In genomic region chr11:34650528-34650927, GRCh38 we compare ENCODE assay signal across 8 cellular contexts. TPM values are rescaled to one million over a fixed set of nuclear protein-coding genes. Genes with fewer than 3 reads are reported as not detected.
A peak's percentile ranks its signal among the peaks of the same experiment; 100 is the strongest.
DNase-seq lines count a peak whose midpoint lies in the region; ATAC-seq, FAIRE-seq and TF ChIP-seq lines count a peak whose summit lies in the region.

No MANE protein-coding gene starts in this region.

- H3K27ac ChIP-seq in upper lobe of left lung (peak overlapping the region in 3 of 4 donors; percentile 47 to 58 (median 57)), colonic mucosa (no peak overlapping the region)

- no peak for TF ChIP-seq EP300 in upper lobe of left lung (IDR thresholded peaks at IDR 0.05)

- CTCF ChIA-PET in activated CD8-positive, alpha-beta T cell treated with anti-CD3 and anti-CD28 coated beads, Interleukin-2, amount 10 ng/mL, durations not matched to agents 7 days and 5 days (lab: Charles Lee) = interaction anchor here (0.7 to 1.4 kb wide), 3 partner anchors 10 to 241 kb away, joined by 3 to 4 read pairs (median 3); no protein-coding TSS in a partner anchor

- peak; percentile 87 for DNase-seq in activated CD8-positive, alpha-beta T cell treated with anti-CD3 and anti-CD28 coated beads, Interleukin-2, amount 10 ng/mL, durations not matched to agents 7 days and 5 days
- peak; percentile 79 for DNase-seq in iris pigment epithelial cell (ENCODE audit: low read depth)
- peak in 1 of 2 donors; percentile 72 for DNase-seq in upper lobe of left lung
- DNase-seq in RCC 7860 (ENCODE audit: low spot score) = no peak
- no peak for DNase-seq in colonic mucosa
- no peak for DNase-seq in HFFc6

- H3K9ac ChIP-seq in colonic mucosa (ENCODE audit: low read depth in 2 of 2, low read length in 2 of 2) = no peak overlapping the region

- intact Hi-C loops in colonic mucosa (cut with DNase I) = no loop called here

- ATAC-seq in GM19328 (IDR thresholded peaks at IDR 0.05; ENCODE audit: unreplicated experiment) = peak; percentile 80
- ATAC-seq in HG03378 (IDR thresholded peaks at IDR 0.05; ENCODE audit: unreplicated experiment) = peak; percentile 93
- ATAC-seq in activated CD8-positive, alpha-beta T cell treated with anti-CD3 and anti-CD28 coated beads, Interleukin-2, amount 10 ng/mL, durations not matched to agents 7 days and 5 days = peak; percentile 95
- ATAC-seq in upper lobe of left lung (ENCODE audit: low FRiP score in 2 of 2) = peak in 1 of 2 donors; percentile 20

- H3K36me3 ChIP-seq in upper lobe of left lung = peaks cover 0 to 4% (median 2%) of the 10 kb centered on the region in 4 donors
- H3K36me3 ChIP-seq in colonic mucosa = no peaks in the 10 kb centered on the region

- no peak for FAIRE-seq in RCC 7860 (lab: Jason Lieb, UNC)

- POLR2A ChIA-PET in activated CD8-positive, alpha-beta T cell treated with anti-CD3 and anti-CD28 coated beads, Interleukin-2, amount 10 ng/mL, durations not matched to agents 7 days and 5 days (lab: Charles Lee) = interaction anchor here (1.0 kb wide), 1 partner anchor 265 kb away, joined by 5 read pairs; no protein-coding TSS in a partner anchor

- H3K4me1 ChIP-seq in upper lobe of left lung (peaks cover 14 to 51% (median 31%) of the 10 kb centered on the region in 4 donors), colonic mucosa (peaks cover 7% of the 10 kb centered on the region)

- no peaks in the 10 kb centered on the region for H3K27me3 ChIP-seq in upper lobe of left lung
- no peaks in the 10 kb centered on the region for H3K27me3 ChIP-seq in colonic mucosa

- TF ChIP-seq POLR2A in upper lobe of left lung (IDR thresholded peaks at IDR 0.05) = no peak

- H3K27me3 Mint-ChIP-seq in activated CD8-positive, alpha-beta T cell treated with anti-CD3 and anti-CD28 coated beads, Interleukin-2, amount 10 ng/mL, durations not matched to agents 7 days and 5 days (ENCODE audit: low read depth) = peaks cover 61% of the 10 kb centered on the region
- H3K27me3 Mint-ChIP-seq in HFFc6 (ENCODE audit: insufficient read depth) = peaks cover 2% of the 10 kb centered on the region; the same call in 1 of the 2 replicates

- H3K9me3 ChIP-seq in upper lobe of left lung (no peaks in the 10 kb centered on the region), colonic mucosa (no peaks in the 10 kb centered on the region)

- peaks cover 20% of the 10 kb centered on the region for H3K4me1 Mint-ChIP-seq in activated CD8-positive, alpha-beta T cell treated with anti-CD3 and anti-CD28 coated beads, Interleukin-2, amount 10 ng/mL, durations not matched to agents 7 days and 5 days (ENCODE audit: low read depth)
- H3K4me1 Mint-ChIP-seq in HFFc6 (ENCODE audit: low read depth) = peaks cover 74% of the 10 kb centered on the region

- no peaks in the 10 kb centered on the region for H3K36me3 Mint-ChIP-seq in activated CD8-positive, alpha-beta T cell treated with anti-CD3 and anti-CD28 coated beads, Interleukin-2, amount 10 ng/mL, durations not matched to agents 7 days and 5 days (ENCODE audit: low read depth)
- H3K36me3 Mint-ChIP-seq in HFFc6 (ENCODE audit: low read depth) = peaks cover 6% of the 10 kb centered on the region

- H3K4me3 Mint-ChIP-seq in activated CD8-positive, alpha-beta T cell treated with anti-CD3 and anti-CD28 coated beads, Interleukin-2, amount 10 ng/mL, durations not matched to agents 7 days and 5 days = peak overlapping the region; percentile 32
- H3K4me3 Mint-ChIP-seq in HFFc6 = no peak overlapping the region

- no peaks in the 10 kb centered on the region for H3K9me3 Mint-ChIP-seq in activated CD8-positive, alpha-beta T cell treated with anti-CD3 and anti-CD28 coated beads, Interleukin-2, amount 10 ng/mL, durations not matched to agents 7 days and 5 days (ENCODE audit: insufficient read depth)
- no peaks in the 10 kb centered on the region for H3K9me3 Mint-ChIP-seq in HFFc6

- peak overlapping the region; percentile 67 for H3K27ac Mint-ChIP-seq in activated CD8-positive, alpha-beta T cell treated with anti-CD3 and anti-CD28 coated beads, Interleukin-2, amount 10 ng/mL, durations not matched to agents 7 days and 5 days
- no peak overlapping the region for H3K27ac Mint-ChIP-seq in HFFc6

- 22 to 36% methylated on average over 6 of the region's 6 CpGs for WGBS in upper lobe of left lung, 2 donors

- H3K4me3 ChIP-seq in upper lobe of left lung (no peak overlapping the region), colonic mucosa (no peak overlapping the region)

- no peak for TF ChIP-seq CTCF in upper lobe of left lung (IDR thresholded peaks at IDR 0.05)
- TF ChIP-seq CTCF in colonic mucosa (IDR thresholded peaks at IDR 0.05) = no peak
- no peak for TF ChIP-seq CTCF in HFFc6 (IDR thresholded peaks at IDR 0.05)

RNA-seq across cellular contexts. Expression of gene EHF, which starts 29.6 kb away (rescaled TPM):
- total RNA-seq in activated CD8-positive, alpha-beta T cell treated with anti-CD3 and anti-CD28 coated beads, Interleukin-2, amount 10 ng/mL, durations not matched to agents 7 days and 5 days = not detected
- total RNA-seq in upper lobe of left lung = 100 to 1,000 TPM in 1 of 6 donors, 10 to 100 TPM in 5; 31.8 to 122 (median 57.7) TPM
- 100 to 1,000 TPM; 289 to 316 TPM for total RNA-seq in colonic mucosa
- total RNA-seq in HFFc6 (2021; fragmentation: NEBNext Ultra II Directional; extraction: Animal tissue kit (Norgen Biotek cat#: 25700)) = under 1 TPM in 1 of 6 experiments, not detected in 5; 0.09 TPM

Comparison
In these comparisons a context has a peak if more than half of its experiments do, and no peak if none do; other contexts are left out.
1. DNase-seq: peak in activated CD8-positive, alpha-beta T cell treated with anti-CD3 and anti-CD28 coated beads, Interleukin-2, amount 10 ng/mL, durations not matched to agents 7 days and 5 days (single experiment) and iris pigment epithelial cell (single experiment); none in RCC 7860 (single experiment), colonic mucosa (single experiment) and HFFc6 (single experiment).
2. RNA of gene EHF, which starts 29.6 kb away (total RNA-seq): 289 to 316 TPM in colonic mucosa and 31.8 to 122 TPM in upper lobe of left lung; 0.09 TPM in HFFc6 and not detected in activated CD8-positive, alpha-beta T cell treated with anti-CD3 and anti-CD28 coated beads, Interleukin-2, amount 10 ng/mL, durations not matched to agents 7 days and 5 days; every median in the first group is over 10 times any median in the second.